Comparison of ENCODE assay signal across 1 cellular context in the genomic region with DNA sequence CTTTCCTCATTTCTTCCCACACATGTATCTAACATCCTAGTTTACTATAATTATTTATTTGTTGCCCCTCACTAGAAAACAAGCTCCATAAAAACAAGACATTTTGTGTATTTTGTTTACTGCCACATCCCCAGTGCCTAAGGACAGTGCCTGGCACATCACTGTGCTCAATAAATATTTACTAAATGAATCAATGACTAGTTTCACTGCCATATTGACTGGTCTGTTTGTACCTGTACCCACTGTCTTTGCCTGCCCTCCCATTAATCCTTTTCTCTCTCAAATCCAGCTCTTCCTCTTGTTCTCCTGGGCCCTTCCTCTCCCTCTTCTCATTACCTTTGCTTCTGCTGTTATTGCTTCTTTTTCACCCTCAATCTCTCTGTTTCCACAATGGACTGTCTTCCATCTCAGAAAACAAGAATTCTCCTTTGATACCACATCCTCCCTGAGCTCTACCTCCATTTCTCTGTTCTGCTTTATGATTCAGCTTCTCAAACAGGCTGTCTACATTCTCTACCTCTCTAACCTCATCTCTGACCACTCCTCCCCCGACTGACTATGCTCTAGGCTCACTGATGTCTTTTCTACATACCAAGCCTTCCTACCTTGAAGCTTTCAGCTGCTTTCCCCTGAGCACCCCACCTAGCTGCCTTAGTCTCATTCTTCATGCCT.
TF ChIP-seq lines count a peak whose summit lies in the region.

No MANE protein-coding gene starts in this region.

TF ChIP-seq in K562, 482 proteins besides CTCF, POLR2A, EP300 and RAD21 (continued from another document):
- TF ChIP-seq, protein P1, sequence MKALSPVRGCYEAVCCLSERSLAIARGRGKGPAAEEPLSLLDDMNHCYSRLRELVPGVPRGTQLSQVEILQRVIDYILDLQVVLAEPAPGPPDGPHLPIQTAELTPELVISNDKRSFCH (CRISPR knock-in tag; IDR thresholded peaks at IDR 0.05): no peak
- TF ChIP-seq, protein P1 (tag; IDR thresholded peaks at IDR 0.05): no peak
- no peak for TF ChIP-seq PHB2 (IDR thresholded peaks at IDR 0.05; ENCODE audit: low read depth)
TF ChIP-seq in K562: peak in this region for 1.
